8 cellular contexts compared by ENCODE assay signal in the genomic region with DNA sequence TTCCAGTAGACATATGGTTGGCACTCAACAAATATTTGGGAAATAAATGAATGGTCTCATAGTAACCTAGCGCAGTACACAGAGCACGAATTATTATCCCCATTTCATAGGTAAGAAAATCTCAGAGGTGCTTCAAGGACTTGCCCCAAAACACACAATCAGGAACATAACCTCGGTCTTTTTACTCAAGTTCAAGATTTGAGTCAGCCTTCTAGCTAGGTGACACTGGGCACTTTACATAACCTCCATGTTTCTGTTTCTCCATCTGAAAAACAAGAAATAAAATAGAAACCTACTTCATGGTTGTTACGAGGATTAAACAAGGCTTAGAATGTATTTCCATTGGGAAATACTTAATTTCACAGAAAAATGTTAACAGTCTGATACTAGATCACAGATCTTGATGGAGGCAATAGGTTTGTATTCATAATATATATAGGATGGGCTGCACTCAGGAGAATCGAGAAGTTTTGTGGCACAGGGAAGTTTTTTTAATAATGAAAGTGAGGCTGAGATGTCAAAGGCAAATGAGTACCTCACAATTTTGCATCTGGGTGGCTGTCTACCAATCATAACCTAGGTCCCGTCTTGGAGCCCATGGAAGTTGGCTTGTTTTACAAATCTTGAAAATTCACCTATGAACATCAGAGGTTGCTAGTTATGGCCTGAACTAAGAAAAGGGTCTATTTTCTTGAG.
DNase-seq lines count a peak whose midpoint lies in the region; ATAC-seq and TF ChIP-seq lines count a peak whose summit lies in the region.

No MANE protein-coding gene starts in this region.

- H3K9me3 Mint-ChIP-seq in natural killer cell = no peaks in the 10 kb centered on the region

- H3K36me3 ChIP-seq in HCT116 (ENCODE audit: control insufficient read depth in 1 of 2, insufficient read depth in 2 of 2, low read length in 2 of 2) = no peaks in the 10 kb centered on the region
- no peaks in the 10 kb centered on the region for H3K36me3 ChIP-seq in Panc1 (ENCODE audit: control insufficient read depth, insufficient read depth, low read length)

- in situ Hi-C loops in Panc1 (cut with HindIII; ENCODE audit: low pct_unique_long_range_greater_than_20kb, low sequenced_read_pairs) = no loop called here

- H3K79me2 ChIP-seq in HCT116 (ENCODE audit: insufficient read depth, low read length) = no peaks in the 10 kb centered on the region

- H3K4me2 ChIP-seq in HCT116 (ENCODE audit: low read length) = peak overlapping the region; percentile 68

- H3K27ac Mint-ChIP-seq in natural killer cell = peak overlapping the region in 1 of 2 donors; percentile 25

- intact Hi-C loops in HCT116 (cut with micrococcal nuclease) (loop anchor here (1.0 to 10.0 kb wide), 5 partner anchors 147 to 489 kb away; a partner anchor contains a TSS), Panc1 (cut with micrococcal nuclease; ENCODE audit: unreplicated experiment) (loop anchor here (5.0 kb wide), 3 partner anchors 147 to 432 kb away; a partner anchor contains a TSS), natural killer cell (cut with micrococcal nuclease) (loop anchor here (5.0 kb wide), 1 partner anchor 487 kb away; no protein-coding TSS in a partner anchor)

- BruUV-seq in HCT116 (replicated peaks; lab: Mats Ljungman, UMichigan) (no TSS peak), Panc1 (replicated peaks; lab: Mats Ljungman, UMichigan) (no TSS peak)

- POLR2A ChIA-PET in HCT116 (lab: Charles Lee) = no interaction called here
- POLR2A ChIA-PET in Panc1 (lab: Charles Lee) = no interaction called here

- H3K36me3 Mint-ChIP-seq in natural killer cell = no peaks in the 10 kb centered on the region

- no peaks in the 10 kb centered on the region for H3K9me3 ChIP-seq in HCT116 (ENCODE audit: control insufficient read depth in 1 of 2, insufficient read depth in 1 of 2, low read depth in 1 of 2, low read length in 2 of 2)
- no peaks in the 10 kb centered on the region for H3K9me3 ChIP-seq in Panc1 (ENCODE audit: control insufficient read depth, insufficient read depth, low read depth, low read length)

- no peak overlapping the region for H3K27ac ChIP-seq in HCT116 (ENCODE audit: low read depth, low read length)
- no peak overlapping the region for H3K27ac ChIP-seq in Panc1 (ENCODE audit: low read length)

- H2AFZ ChIP-seq in HCT116 (ENCODE audit: low read depth, low read length, poor library complexity, severe bottlenecking) = peak overlapping the region; percentile 96

- peak overlapping the region; percentile 52 for H3K9ac ChIP-seq in HCT116 (ENCODE audit: low read length)

- no peak for DNase-seq in HCT116 (ENCODE audit: low read depth, low spot score)
- DNase-seq in Panc1 (ENCODE audit: low read depth, low spot score) = no peak
- no peak for DNase-seq in natural killer cell
- DNase-seq in NCI-H2227 (lab: John Stamatoyannopoulos, UW; ENCODE audit: unreplicated experiment) = no peak
- no peak for DNase-seq in stimulated activated CD4-positive, alpha-beta T cell treated with anti-CD3 and anti-CD28 coated beads, Interleukin-12 subunit alpha, Interleukin-12 subunit beta, amount 100 ng/mL, for 4 hours
- DNase-seq in NCI-H748 (lab: John Stamatoyannopoulos, UW; ENCODE audit: unreplicated experiment) = no peak
- DNase-seq in retina = no peak

- peaks cover 8 to 16% of the 10 kb centered on the region in 2 donors for H3K27me3 Mint-ChIP-seq in natural killer cell (ENCODE audit: low read depth in 2 of 2)

- H3K4me3 ChIP-seq in HCT116 (replicated peaks in 1 of 2; ENCODE audit: low read depth in 1 of 2, low read length in 2 of 2) (peak overlapping the region in 1 of 2 experiments; percentile 46; a peak in 2 of 4 replicates), Panc1 (ENCODE audit: low read depth in 2 of 2, low read length in 2 of 2) (peak overlapping the region in 1 of 2 experiments; percentile 53; a peak in 1 of 4 replicates)

- no peaks in the 10 kb centered on the region for H4K20me1 ChIP-seq in HCT116 (ENCODE audit: insufficient read depth)

- H3K4me1 Mint-ChIP-seq in natural killer cell = peaks cover 8 to 11% of the 10 kb centered on the region in 2 donors

- RAD21 ChIA-PET in HCT116 (lab: Charles Lee; ENCODE audit: low non-redundant PET in 1 of 2, low total read pairs in 2 of 2, uncharacterized antibody in 2 of 2, unreplicated experiment in 2 of 2) = no interaction called here

- H3K9me2 ChIP-seq in HCT116 (ENCODE audit: insufficient read depth) = no peaks in the 10 kb centered on the region

- H3K27me3 ChIP-seq in HCT116 (ENCODE audit: insufficient read depth, low read length) = no peaks in the 10 kb centered on the region
- H3K27me3 ChIP-seq in Panc1 (ENCODE audit: control insufficient read depth, insufficient read depth, low read length) = peaks cover 7% of the 10 kb centered on the region; the same call in 1 of the 2 replicates

- H3K4me1 ChIP-seq in HCT116 (ENCODE audit: control insufficient read depth in 1 of 2, insufficient read depth in 2 of 2, low read length in 2 of 2) = peaks cover 0 to 17% of the 10 kb centered on the region in 2 experiments; a peak in 2 of 4 replicates
- no peaks in the 10 kb centered on the region for H3K4me1 ChIP-seq in Panc1 (ENCODE audit: control insufficient read depth, insufficient read depth, low read length)

- CTCF ChIA-PET in HCT116 (lab: Charles Lee) (interaction anchor here (1.0 kb wide), 1 partner anchor 432 kb away, joined by 4 read pairs; no protein-coding TSS in a partner anchor), Panc1 (lab: Charles Lee) (no interaction called here)

- ATAC-seq in GM18502 (IDR thresholded peaks at IDR 0.05; ENCODE audit: poor library complexity, unreplicated experiment) = peak; percentile 76
- peak; percentile 45 for ATAC-seq in HCT116
- peak; percentile 39; the same call in 1 of the 2 replicates for ATAC-seq in Panc1
- peak; percentile 18 to 24 (median 21) for ATAC-seq in natural killer cell

- TF ChIP-seq CTCF in HCT116 (IDR thresholded peaks at IDR 0.05 in 2 of 3, conservative IDR thresholded peaks at IDR 0.05 in 1 of 3; ENCODE audit: borderline replicate concordance in 1 of 3, insufficient read depth in 1 of 3, low read depth in 2 of 3, low read length in 2 of 3) (no peak), Panc1 (IDR thresholded peaks at IDR 0.05) (no peak), natural killer cell (IDR thresholded peaks at IDR 0.05) (no peak)

- no peak for TF ChIP-seq RAD21 in HCT116 (IDR thresholded peaks at IDR 0.05; ENCODE audit: low read depth)

- no peak overlapping the region for H3K4me3 Mint-ChIP-seq in natural killer cell

- no peak for TF ChIP-seq POLR2A in HCT116 (IDR thresholded peaks at IDR 0.05; ENCODE audit: borderline replicate concordance, extremely low read depth, insufficient read depth, insufficient read length)

TF ChIP-seq in HCT116, 20 proteins besides CTCF, POLR2A, EP300 and RAD21:
- no peak for TF ChIP-seq SRF (IDR thresholded peaks at IDR 0.05; ENCODE audit: low read depth)
- no peak for TF ChIP-seq CEBPB (IDR thresholded peaks at IDR 0.05; ENCODE audit: low read depth)
- TF ChIP-seq, protein P1, sequence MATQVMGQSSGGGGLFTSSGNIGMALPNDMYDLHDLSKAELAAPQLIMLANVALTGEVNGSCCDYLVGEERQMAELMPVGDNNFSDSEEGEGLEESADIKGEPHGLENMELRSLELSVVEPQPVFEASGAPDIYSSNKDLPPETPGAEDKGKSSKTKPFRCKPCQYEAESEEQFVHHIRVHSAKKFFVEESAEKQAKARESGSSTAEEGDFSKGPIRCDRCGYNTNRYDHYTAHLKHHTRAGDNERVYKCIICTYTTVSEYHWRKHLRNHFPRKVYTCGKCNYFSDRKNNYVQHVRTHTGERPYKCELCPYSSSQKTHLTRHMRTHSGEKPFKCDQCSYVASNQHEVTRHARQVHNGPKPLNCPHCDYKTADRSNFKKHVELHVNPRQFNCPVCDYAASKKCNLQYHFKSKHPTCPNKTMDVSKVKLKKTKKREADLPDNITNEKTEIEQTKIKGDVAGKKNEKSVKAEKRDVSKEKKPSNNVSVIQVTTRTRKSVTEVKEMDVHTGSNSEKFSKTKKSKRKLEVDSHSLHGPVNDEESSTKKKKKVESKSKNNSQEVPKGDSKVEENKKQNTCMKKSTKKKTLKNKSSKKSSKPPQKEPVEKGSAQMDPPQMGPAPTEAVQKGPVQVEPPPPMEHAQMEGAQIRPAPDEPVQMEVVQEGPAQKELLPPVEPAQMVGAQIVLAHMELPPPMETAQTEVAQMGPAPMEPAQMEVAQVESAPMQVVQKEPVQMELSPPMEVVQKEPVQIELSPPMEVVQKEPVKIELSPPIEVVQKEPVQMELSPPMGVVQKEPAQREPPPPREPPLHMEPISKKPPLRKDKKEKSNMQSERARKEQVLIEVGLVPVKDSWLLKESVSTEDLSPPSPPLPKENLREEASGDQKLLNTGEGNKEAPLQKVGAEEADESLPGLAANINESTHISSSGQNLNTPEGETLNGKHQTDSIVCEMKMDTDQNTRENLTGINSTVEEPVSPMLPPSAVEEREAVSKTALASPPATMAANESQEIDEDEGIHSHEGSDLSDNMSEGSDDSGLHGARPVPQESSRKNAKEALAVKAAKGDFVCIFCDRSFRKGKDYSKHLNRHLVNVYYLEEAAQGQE (IDR thresholded peaks at IDR 0.05; ENCODE audit: low read depth) = no peak
- TF ChIP-seq EGR1 (IDR thresholded peaks at IDR 0.05; ENCODE audit: low read depth) = no peak
- TF ChIP-seq EZH2 (IDR thresholded peaks at IDR 0.05) = no peak
- TF ChIP-seq SIN3A (IDR thresholded peaks at IDR 0.05; ENCODE audit: low read depth) = no peak
- TF ChIP-seq YY1 (IDR thresholded peaks at IDR 0.05; ENCODE audit: extremely low read depth, insufficient replicate concordance, low read depth, low read length) = no peak
- no peak for TF ChIP-seq EZH2phosphoT487 (IDR thresholded peaks at IDR 0.05; ENCODE audit: borderline replicate concordance)
- TF ChIP-seq, protein P2, sequence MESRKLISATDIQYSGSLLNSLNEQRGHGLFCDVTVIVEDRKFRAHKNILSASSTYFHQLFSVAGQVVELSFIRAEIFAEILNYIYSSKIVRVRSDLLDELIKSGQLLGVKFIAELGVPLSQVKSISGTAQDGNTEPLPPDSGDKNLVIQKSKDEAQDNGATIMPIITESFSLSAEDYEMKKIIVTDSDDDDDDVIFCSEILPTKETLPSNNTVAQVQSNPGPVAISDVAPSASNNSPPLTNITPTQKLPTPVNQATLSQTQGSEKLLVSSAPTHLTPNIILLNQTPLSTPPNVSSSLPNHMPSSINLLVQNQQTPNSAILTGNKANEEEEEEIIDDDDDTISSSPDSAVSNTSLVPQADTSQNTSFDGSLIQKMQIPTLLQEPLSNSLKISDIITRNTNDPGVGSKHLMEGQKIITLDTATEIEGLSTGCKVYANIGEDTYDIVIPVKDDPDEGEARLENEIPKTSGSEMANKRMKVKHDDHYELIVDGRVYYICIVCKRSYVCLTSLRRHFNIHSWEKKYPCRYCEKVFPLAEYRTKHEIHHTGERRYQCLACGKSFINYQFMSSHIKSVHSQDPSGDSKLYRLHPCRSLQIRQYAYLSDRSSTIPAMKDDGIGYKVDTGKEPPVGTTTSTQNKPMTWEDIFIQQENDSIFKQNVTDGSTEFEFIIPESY (IDR thresholded peaks at IDR 0.05; ENCODE audit: extremely low read depth, insufficient replicate concordance, low read length) = no peak

Comparison
In these comparisons a context has a peak if more than half of its experiments do, and no peak if none do; other contexts are left out.
1. ATAC-seq: peak in every context shown above with its lines; median percentile 76 in GM18502; 45 in HCT116; 39 in Panc1; 21 in natural killer cell.